15 cellular contexts compared by ENCODE assay signal in genomic region chr16:11181242-11181888, GRCh38.
DNase-seq lines count a peak whose midpoint lies in the region; ATAC-seq and TF ChIP-seq lines count a peak whose summit lies in the region.
"Had no signal": no experiment of that assay in that cellular context is flagged by ENCODE, and none has a peak within 500 bp of the region (broad histone marks: within the 10 kb centered on the region; RNA-seq: fewer than 3 reads in every experiment).

No MANE protein-coding gene starts in this region.

- no peaks in the 10 kb centered on the region for H3K36me3 ChIP-seq in breast epithelium
- H3K36me3 ChIP-seq: MG63 had no signal

- intact Hi-C loops in breast epithelium (cut with DNase I; ENCODE audit: low total_unique reads) (no loop called here), MCF 10A (cut with micrococcal nuclease) (no loop called here)

- H3K9me3 Mint-ChIP-seq in MCF 10A (ENCODE audit: unreplicated experiment): no peaks in the 10 kb centered on the region
- no peaks in the 10 kb centered on the region for H3K9me3 Mint-ChIP-seq in activated CD4-positive, alpha-beta memory T cell treated with anti-CD3 and anti-CD28 coated beads, Interleukin-2, amount 10 ng/mL, durations not matched to agents 7 days and 5 days
- H3K9me3 Mint-ChIP-seq: nephron progenitor cell had no signal

- DNase-seq in breast epithelium (ENCODE audit: low spot score in 2 of 2) (peak in 1 of 2 donors; percentile 77), MCF 10A (ENCODE audit: unreplicated experiment) (no peak), NCI-H1092 (lab: John Stamatoyannopoulos, UW) (no peak), NCI-H128 (lab: John Stamatoyannopoulos, UW; ENCODE audit: unreplicated experiment) (no peak), cerebellar nuclear complex (lab: John Stamatoyannopoulos, UW) (no peak)
- DNase-seq in activated CD4-positive, alpha-beta memory T cell treated with anti-CD3 and anti-CD28 coated beads, Interleukin-2, amount 10 ng/mL, durations not matched to agents 7 days and 5 days: no peak
- DNase-seq in activated CD4-positive, CD25-positive, alpha-beta regulatory T cell (lab: John Stamatoyannopoulos, UW): no peak
- DNase-seq: cortex of kidney, MG63, NCI-H1930, NCI-H446, nephron progenitor cell, SIG-M5, T-helper 9 cell had no signal

- H3K4me3 ChIP-seq in breast epithelium: no peak overlapping the region
- H3K4me3 ChIP-seq: MG63 had no signal

- POLR2A ChIA-PET in MCF 10A (lab: Yijun Ruan, JAX): no interaction called here
- POLR2A ChIA-PET in activated CD4-positive, alpha-beta memory T cell treated with anti-CD3 and anti-CD28 coated beads, Interleukin-2, amount 10 ng/mL, durations not matched to agents 7 days and 5 days (lab: Charles Lee): interaction anchor here (1.2 kb wide), 1 partner anchor 75 kb away, joined by 4 read pairs; the partner anchor contains the start of gene SOCS1

- no peak overlapping the region for H3K4me3 Mint-ChIP-seq in MCF 10A (ENCODE audit: unreplicated experiment)
- no peak overlapping the region for H3K4me3 Mint-ChIP-seq in activated CD4-positive, alpha-beta memory T cell treated with anti-CD3 and anti-CD28 coated beads, Interleukin-2, amount 10 ng/mL, durations not matched to agents 7 days and 5 days
- H3K4me3 Mint-ChIP-seq: nephron progenitor cell had no signal

- TF ChIP-seq CTCF in breast epithelium (IDR thresholded peaks at IDR 0.05) (no peak), MCF 10A (IDR thresholded peaks at IDR 0.05; ENCODE audit: unreplicated experiment) (no peak)

- no peaks in the 10 kb centered on the region for H3K9me3 ChIP-seq in breast epithelium
- H3K9me3 ChIP-seq: MG63 had no signal

- peak overlapping the region; percentile 35 to 61 for H3K27ac ChIP-seq in breast epithelium

- BruUV-seq in MCF 10A (replicated peaks; lab: Mats Ljungman, UMichigan): no TSS peak

- H3K36me3 Mint-ChIP-seq in MCF 10A (ENCODE audit: insufficient read depth, unreplicated experiment): peaks cover 12% of the 10 kb centered on the region
- H3K36me3 Mint-ChIP-seq in activated CD4-positive, alpha-beta memory T cell treated with anti-CD3 and anti-CD28 coated beads, Interleukin-2, amount 10 ng/mL, durations not matched to agents 7 days and 5 days (ENCODE audit: low read depth): peaks cover 28% of the 10 kb centered on the region

- no peaks in the 10 kb centered on the region for H3K27me3 ChIP-seq in breast epithelium
- H3K27me3 ChIP-seq: MG63 had no signal

- TF ChIP-seq POLR2A in breast epithelium (IDR thresholded peaks at IDR 0.05): no peak

- CTCF ChIA-PET in MCF 10A (lab: Yijun Ruan, JAX): interaction anchor here (0.6 kb wide), 1 partner anchor 73 kb away, joined by 3 read pairs; no protein-coding TSS in a partner anchor
- CTCF ChIA-PET in activated CD4-positive, alpha-beta memory T cell treated with anti-CD3 and anti-CD28 coated beads, Interleukin-2, amount 10 ng/mL, durations not matched to agents 7 days and 5 days (lab: Charles Lee): interaction anchor here (1.2 kb wide), 1 partner anchor 20 kb away, joined by 3 read pairs; no protein-coding TSS in a partner anchor

- ATAC-seq in esophagus mucosa: peak; percentile 67

- H3K27ac Mint-ChIP-seq in MCF 10A (ENCODE audit: low read depth, unreplicated experiment): no peak overlapping the region
- H3K27ac Mint-ChIP-seq in activated CD4-positive, alpha-beta memory T cell treated with anti-CD3 and anti-CD28 coated beads, Interleukin-2, amount 10 ng/mL, durations not matched to agents 7 days and 5 days: peak overlapping the region; percentile 52
- H3K27ac Mint-ChIP-seq: nephron progenitor cell had no signal

- peaks cover 8% of the 10 kb centered on the region for H3K4me1 Mint-ChIP-seq in MCF 10A (ENCODE audit: insufficient read depth, unreplicated experiment)
- H3K4me1 Mint-ChIP-seq in activated CD4-positive, alpha-beta memory T cell treated with anti-CD3 and anti-CD28 coated beads, Interleukin-2, amount 10 ng/mL, durations not matched to agents 7 days and 5 days: peaks cover 68% of the 10 kb centered on the region

- H3K27me3 Mint-ChIP-seq in MCF 10A (ENCODE audit: insufficient read depth, unreplicated experiment): no peaks in the 10 kb centered on the region
- no peaks in the 10 kb centered on the region for H3K27me3 Mint-ChIP-seq in activated CD4-positive, alpha-beta memory T cell treated with anti-CD3 and anti-CD28 coated beads, Interleukin-2, amount 10 ng/mL, durations not matched to agents 7 days and 5 days

- peaks cover 0 to 6% of the 10 kb centered on the region in 2 donors for H3K4me1 ChIP-seq in breast epithelium
